Comparison of ENCODE assay signal across 8 cellular contexts in genomic region chr9:4366649-4367330, GRCh38.
DNase-seq lines count a peak whose midpoint lies in the region; ATAC-seq, FAIRE-seq and TF ChIP-seq lines count a peak whose summit lies in the region.

No MANE protein-coding gene starts in this region.

- H3K27ac ChIP-seq in keratinocyte (ENCODE audit: control insufficient read depth, insufficient read depth, low read length), result no peak overlapping the region

- no peak overlapping the region for H3K4me3 ChIP-seq in keratinocyte (ENCODE audit: control insufficient read depth in 2 of 3, extremely low read depth in 1 of 3, insufficient read depth in 2 of 3, low read depth in 1 of 3, low read length in 3 of 3)

- H3K9me1 ChIP-seq in keratinocyte (ENCODE audit: control insufficient read depth, extremely low read depth, insufficient read depth, low read length), result no peaks in the 10 kb centered on the region

- no peaks in the 10 kb centered on the region for H3K27me3 ChIP-seq in keratinocyte (ENCODE audit: control insufficient read depth, extremely low read depth, insufficient read depth, low read length)

- H3K4me1 ChIP-seq in keratinocyte (ENCODE audit: control insufficient read depth, extremely low read depth, insufficient read depth, low read length), result no peaks in the 10 kb centered on the region

- no peaks in the 10 kb centered on the region for H4K20me1 ChIP-seq in keratinocyte (ENCODE audit: control insufficient read depth, extremely low read depth, insufficient read depth, low read length)

- no peak overlapping the region for H3K4me3 Mint-ChIP-seq in MCF 10A (ENCODE audit: unreplicated experiment)

- BruUV-seq in MCF 10A (replicated peaks; lab: Mats Ljungman, UMichigan), result no TSS peak

- no peaks in the 10 kb centered on the region for H3K9me3 ChIP-seq in keratinocyte (ENCODE audit: control insufficient read depth, low read depth, low read length)

- DNase-seq in DMS 273 (lab: John Stamatoyannopoulos, UW; ENCODE audit: unreplicated experiment), result peak; percentile 80
- DNase-seq in HT1080 (ENCODE audit: low read depth), result peak; percentile 70
- DNase-seq in RPMI8226, result peak; percentile 49
- peak; percentile 52 for DNase-seq in MCF 10A (ENCODE audit: unreplicated experiment)
- no peak for DNase-seq in keratinocyte (ENCODE audit: low read depth, low spot score)
- peak; percentile 1 to 14 (median 11) for DNase-seq in stimulated activated CD4-positive, alpha-beta T cell treated with anti-CD3 and anti-CD28 coated beads, TNF-alpha, amount 100 ng/mL, for 48 hours (ENCODE audit: low read depth in 3 of 3)

- no peaks in the 10 kb centered on the region for H3K36me3 ChIP-seq in keratinocyte (ENCODE audit: control insufficient read depth in 2 of 2, extremely low read depth in 1 of 2, insufficient read depth in 2 of 2, low read length in 2 of 2)

- no peak overlapping the region for H2AFZ ChIP-seq in keratinocyte (ENCODE audit: control insufficient read depth, low read length)

- H3K36me3 Mint-ChIP-seq in MCF 10A (ENCODE audit: insufficient read depth, unreplicated experiment), result no peaks in the 10 kb centered on the region

- intact Hi-C loops in MCF 10A (cut with micrococcal nuclease), result loop anchor here (1.0 to 5.0 kb wide), 5 partner anchors 51 to 899 kb away; no protein-coding TSS in a partner anchor

- H3K4me2 ChIP-seq in keratinocyte (ENCODE audit: control insufficient read depth, extremely low read depth, insufficient read depth, low read depth, low read length), result no peak overlapping the region

- no peaks in the 10 kb centered on the region for H3K4me1 Mint-ChIP-seq in MCF 10A (ENCODE audit: insufficient read depth, unreplicated experiment)

- no peaks in the 10 kb centered on the region for H3K79me2 ChIP-seq in keratinocyte (ENCODE audit: control insufficient read depth, insufficient read depth, low read length)

- FAIRE-seq in keratinocyte (lab: Jason Lieb, UNC), result peak; percentile 79

- no peak for ATAC-seq in GM19395 (IDR thresholded peaks at IDR 0.05; ENCODE audit: unreplicated experiment)
- no peak for ATAC-seq in HG03442 (IDR thresholded peaks at IDR 0.05; ENCODE audit: unreplicated experiment)

- H3K27ac Mint-ChIP-seq in MCF 10A (ENCODE audit: low read depth, unreplicated experiment), result no peak overlapping the region

- TF ChIP-seq CTCF in MCF 10A (IDR thresholded peaks at IDR 0.05; ENCODE audit: unreplicated experiment) (peak; percentile 80), keratinocyte (optimal IDR thresholded peaks at IDR 0.05 in 1 of 3, IDR thresholded peaks at IDR 0.05 in 1 of 3, conservative IDR thresholded peaks at IDR 0.05 in 1 of 3; ENCODE audit: extremely low read depth in 1 of 3, insufficient read depth in 2 of 3, low read length in 3 of 3) (peak; percentile 90 to 95 (median 91))

- POLR2A ChIA-PET in MCF 10A (lab: Yijun Ruan, JAX), result interaction anchor here (0.7 to 1.5 kb wide), 2 partner anchors 29 to 51 kb away, joined by 3 to 6 read pairs; no protein-coding TSS in a partner anchor

- no peak overlapping the region for H3K9ac ChIP-seq in keratinocyte (ENCODE audit: control insufficient read depth, extremely low read depth, insufficient read depth, low read length)

- H3K27me3 Mint-ChIP-seq in MCF 10A (ENCODE audit: insufficient read depth, unreplicated experiment), result peaks cover 2% of the 10 kb centered on the region

- no peaks in the 10 kb centered on the region for H3K9me3 Mint-ChIP-seq in MCF 10A (ENCODE audit: unreplicated experiment)

- CTCF ChIA-PET in MCF 10A (lab: Yijun Ruan, JAX), result interaction anchor here (0.5 to 6.7 kb wide), 40 partner anchors 10 to 1509 kb away, joined by 3 to 120 read pairs (median 4); no protein-coding TSS in a partner anchor

- dilution Hi-C loops in keratinocyte (cut with MboI; ENCODE audit: extremely low pct_ligation_motif_present, low sequenced_read_pairs), result no loop called here
